In the genomic region with DNA sequence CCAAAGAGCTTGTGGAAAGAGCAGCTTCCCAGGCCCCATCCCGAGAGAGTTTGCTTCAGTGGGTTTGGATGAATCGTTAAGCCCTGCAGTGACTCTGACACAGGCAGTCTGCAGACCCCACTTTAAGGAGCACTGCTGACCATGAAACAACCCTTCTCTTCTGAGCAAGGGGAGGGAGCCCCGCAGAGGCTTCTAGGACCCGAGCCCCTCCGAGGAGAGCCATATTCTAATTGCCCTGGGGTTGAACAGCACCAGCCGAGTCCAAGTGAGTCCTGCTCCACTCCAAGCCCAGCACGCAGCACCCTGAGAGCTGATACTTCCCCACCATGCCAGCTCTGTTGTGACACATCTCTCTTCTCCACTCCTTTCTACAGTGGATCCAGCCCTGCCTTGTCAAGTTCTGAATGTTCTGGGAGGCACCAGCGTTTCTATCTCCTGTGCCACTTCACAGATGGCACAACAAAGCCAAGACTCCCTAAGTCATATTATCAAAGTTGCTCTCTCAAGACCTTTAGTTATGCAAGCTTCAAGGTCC, we compare ENCODE assay signal across 18 cellular contexts. TPM values are rescaled to one million over a fixed set of nuclear protein-coding genes. Genes with fewer than 3 reads are reported as not detected.
DNase-seq lines count a peak whose midpoint lies in the region; ATAC-seq and TF ChIP-seq lines count a peak whose summit lies in the region.
"Had no signal": no experiment of that assay in that cellular context is flagged by ENCODE, and none has a peak within 500 bp of the region (broad histone marks: within the 10 kb centered on the region; RNA-seq: fewer than 3 reads in every experiment).

No MANE protein-coding gene starts in this region.

- no peaks in the 10 kb centered on the region for H3K27me3 ChIP-seq in left ventricle myocardium inferior (ENCODE audit: low read depth)
- H3K27me3 ChIP-seq in esophagus squamous epithelium, result peaks cover 0 to 11% (median 0%) of the 10 kb centered on the region in 4 donors
- H3K27me3 ChIP-seq in osteoblast (ENCODE audit: insufficient read depth, low read length), result no peaks in the 10 kb centered on the region
- no peaks in the 10 kb centered on the region for H3K27me3 ChIP-seq in uterus

- H3K4me1 ChIP-seq in left ventricle myocardium inferior, result peaks cover 100% of the 10 kb centered on the region
- peaks cover 57 to 98% (median 77%) of the 10 kb centered on the region in 3 donors for H3K4me1 ChIP-seq in esophagus squamous epithelium
- peaks cover 52% of the 10 kb centered on the region for H3K4me1 ChIP-seq in osteoblast (ENCODE audit: insufficient read depth, low read length)
- H3K4me1 ChIP-seq in uterus, result peaks cover 16 to 28% of the 10 kb centered on the region in 2 donors

- ATAC-seq in left ventricle myocardium superior, result no peak
- no peak for ATAC-seq in activated T-helper 17 cell treated with anti-CD3 and anti-CD28 coated beads, Interleukin-2, amount 50 U/mL, for 72 hours (replicated peaks)
- ATAC-seq: activated naive CD8-positive, alpha-beta T cell treated with anti-CD3 and anti-CD28 coated beads, Interleukin-2, amount 50 U/mL, for 24 hours had no signal

- H3K4me3 ChIP-seq in left ventricle myocardium inferior (peak overlapping the region; percentile 40), esophagus squamous epithelium (no peak overlapping the region), osteoblast (ENCODE audit: insufficient read depth, low read length) (no peak overlapping the region), uterus (no peak overlapping the region)
- H3K4me3 ChIP-seq: spleen had no signal

- H3K9me3 Mint-ChIP-seq in activated T-helper 17 cell treated with anti-CD3 and anti-CD28 coated beads, Interleukin-2, amount 50 U/mL, for 72 hours, result no peaks in the 10 kb centered on the region
- H3K9me3 Mint-ChIP-seq: activated naive CD8-positive, alpha-beta T cell treated with anti-CD3 and anti-CD28 coated beads, Interleukin-2, amount 50 U/mL, for 24 hours; activated T-cell treated with anti-CD3 and anti-CD28 coated beads, Interleukin-2, amount 50 U/mL, for 72 hours; CD8-positive, alpha-beta memory T cell had no signal

- no peaks in the 10 kb centered on the region for H4K20me1 ChIP-seq in osteoblast (ENCODE audit: insufficient read depth, low read length)

- 50 to 64% methylated on average over 6 of the region's 8 CpGs for WGBS in esophagus squamous epithelium, 2 donors

- H3K4me3 Mint-ChIP-seq in activated T-helper 17 cell treated with anti-CD3 and anti-CD28 coated beads, Interleukin-2, amount 50 U/mL, for 72 hours, result no peak overlapping the region
- H3K4me3 Mint-ChIP-seq: activated naive CD8-positive, alpha-beta T cell treated with anti-CD3 and anti-CD28 coated beads, Interleukin-2, amount 50 U/mL, for 24 hours; activated T-cell treated with anti-CD3 and anti-CD28 coated beads, Interleukin-2, amount 50 U/mL, for 72 hours; CD8-positive, alpha-beta memory T cell had no signal

- no peak overlapping the region for H2AFZ ChIP-seq in osteoblast (ENCODE audit: low read length)

- H3K27ac Mint-ChIP-seq in activated T-helper 17 cell treated with anti-CD3 and anti-CD28 coated beads, Interleukin-2, amount 50 U/mL, for 72 hours, result no peak overlapping the region
- H3K27ac Mint-ChIP-seq: activated naive CD8-positive, alpha-beta T cell treated with anti-CD3 and anti-CD28 coated beads, Interleukin-2, amount 50 U/mL, for 24 hours; activated T-cell treated with anti-CD3 and anti-CD28 coated beads, Interleukin-2, amount 50 U/mL, for 72 hours had no signal

- TF ChIP-seq POLR2A in esophagus squamous epithelium (IDR thresholded peaks at IDR 0.05), result no peak
- no peak for TF ChIP-seq POLR2A in uterus (IDR thresholded peaks at IDR 0.05)

- H3K36me3 ChIP-seq in left ventricle myocardium inferior (no peaks in the 10 kb centered on the region), esophagus squamous epithelium (no peaks in the 10 kb centered on the region), osteoblast (ENCODE audit: insufficient read depth, low read length) (no peaks in the 10 kb centered on the region), uterus (no peaks in the 10 kb centered on the region)
- H3K36me3 ChIP-seq: spleen had no signal

- intact Hi-C loops in left ventricle myocardium inferior (cut with micrococcal nuclease), result no loop called here
- intact Hi-C loops in left ventricle myocardium superior (cut with micrococcal nuclease), result no loop called here
- intact Hi-C loops in esophagus squamous epithelium (cut with DNase I), result no loop called here
- intact Hi-C loops in uterus (cut with DNase I; ENCODE audit: low total_unique reads), result no loop called here

- peaks cover 21% of the 10 kb centered on the region for H3K27me3 Mint-ChIP-seq in activated T-helper 17 cell treated with anti-CD3 and anti-CD28 coated beads, Interleukin-2, amount 50 U/mL, for 72 hours

- no peak overlapping the region for H3K4me2 ChIP-seq in osteoblast (ENCODE audit: insufficient read depth, low read length)

- no peaks in the 10 kb centered on the region for H3K79me2 ChIP-seq in osteoblast (ENCODE audit: insufficient read depth, low read length)

- no peaks in the 10 kb centered on the region for H3K4me1 Mint-ChIP-seq in activated T-helper 17 cell treated with anti-CD3 and anti-CD28 coated beads, Interleukin-2, amount 50 U/mL, for 72 hours

- H3K9me3 ChIP-seq in left ventricle myocardium inferior (replicated peaks), result no peaks in the 10 kb centered on the region
- H3K9me3 ChIP-seq in esophagus squamous epithelium, result no peaks in the 10 kb centered on the region
- no peaks in the 10 kb centered on the region for H3K9me3 ChIP-seq in osteoblast (ENCODE audit: low read depth, low read length)
- H3K9me3 ChIP-seq in uterus, result no peaks in the 10 kb centered on the region
- H3K9me3 ChIP-seq: spleen had no signal

- TF ChIP-seq CTCF in left ventricle myocardium inferior (IDR thresholded peaks at IDR 0.05; ENCODE audit: borderline replicate concordance) (no peak), esophagus squamous epithelium (IDR thresholded peaks at IDR 0.05) (no peak), osteoblast (IDR thresholded peaks at IDR 0.05; ENCODE audit: extremely low read depth, low read depth, low read length) (no peak), uterus (IDR thresholded peaks at IDR 0.05) (no peak)

- H3K27ac ChIP-seq in left ventricle myocardium inferior (replicated peaks) (peak overlapping the region; percentile 95), esophagus squamous epithelium (peak overlapping the region; percentile 74 to 95 (median 88)), osteoblast (ENCODE audit: low read depth, low read length) (peak overlapping the region; percentile 20), uterus (peak overlapping the region; percentile 41 to 94)
- H3K27ac ChIP-seq: spleen had no signal

- no peaks in the 10 kb centered on the region for H3K36me3 Mint-ChIP-seq in activated T-helper 17 cell treated with anti-CD3 and anti-CD28 coated beads, Interleukin-2, amount 50 U/mL, for 72 hours (ENCODE audit: low read depth)
- H3K36me3 Mint-ChIP-seq: CD8-positive, alpha-beta memory T cell had no signal

- DNase-seq in left ventricle myocardium inferior (no peak), left ventricle myocardium superior (no peak), esophagus squamous epithelium (lab: John Stamatoyannopoulos, UW) (no peak), osteoblast (ENCODE audit: insufficient read length, low spot score, missing footprints) (no peak), uterus (no peak), amygdala (lab: John Stamatoyannopoulos, UW) (no peak), NCI-H2227 (lab: John Stamatoyannopoulos, UW; ENCODE audit: unreplicated experiment) (no peak)
- DNase-seq: activated CD4-positive, alpha-beta T cell treated with anti-CD3 and anti-CD28 coated beads, Interleukin-2, amount 50 U/mL, for 4 hours; activated naive CD8-positive, alpha-beta T cell treated with anti-CD3 and anti-CD28 coated beads, Interleukin-2, amount 50 U/mL, for 24 hours; activated T-cell treated with anti-CD3 and anti-CD28 coated beads, Interleukin-2, amount 50 U/mL, for 72 hours; EL; NCI-H748 treated with DMSO at 0.1 percent for 48 hours; spleen; stimulated activated naive CD4-positive, alpha-beta T cell had no signal

RNA-seq across cellular contexts. Expression of a gene that starts 10.4 kb away (rescaled TPM):
- total RNA-seq in left ventricle myocardium inferior, result 135 TPM
- total RNA-seq in left ventricle myocardium superior, result 173 TPM
- total RNA-seq in esophagus squamous epithelium, result 1 to 10 TPM; 1.9 to 9.6 (median 4.8) TPM
- 0.29 and 0.36 TPM in 2 replicates for total RNA-seq in osteoblast
- total RNA-seq in uterus, result 10 to 100 TPM in 1 of 4 donors, 1 to 10 TPM in 1, under 1 TPM in 1, not detected in 1; 0.29 to 28.2 (median 2.1) TPM
- 1 to 10 TPM in 1 of 2 donors, under 1 TPM in 1; 0.52 to 1.3 TPM for total RNA-seq in activated T-helper 17 cell treated with anti-CD3 and anti-CD28 coated beads, Interleukin-2, amount 50 U/mL, for 72 hours

RNA-seq across cellular contexts. Expression of a gene that starts 24.6 kb away (rescaled TPM):
- total RNA-seq in left ventricle myocardium inferior (not detected), left ventricle myocardium superior (not detected), esophagus squamous epithelium (not detected), osteoblast (not detected in 2 replicates), uterus (under 1 TPM in 2 of 4 donors, not detected in 2; 0.07 to 0.26 TPM)
- total RNA-seq in activated T-helper 17 cell treated with anti-CD3 and anti-CD28 coated beads, Interleukin-2, amount 50 U/mL, for 72 hours, result not detected
- total RNA-seq: activated T-cell treated with anti-CD3 and anti-CD28 coated beads, Interleukin-2, amount 50 U/mL, for 72 hours; CD8-positive, alpha-beta memory T cell; cerebellum; osteocyte had no signal

RNA-seq across cellular contexts. Expression of a gene that starts 30.5 kb away (rescaled TPM):
- total RNA-seq in left ventricle myocardium inferior (14.4 TPM), left ventricle myocardium superior (14.4 TPM), esophagus squamous epithelium (10 to 100 TPM in 2 of 4 donors, 1 to 10 TPM in 2; 5.3 to 18.8 (median 10.3) TPM), osteoblast (35.9 and 41.3 TPM in 2 replicates), uterus (10 to 100 TPM in 3 of 4 donors, 1 to 10 TPM in 1; 6.5 to 40.2 (median 35.7) TPM)
- total RNA-seq in activated T-helper 17 cell treated with anti-CD3 and anti-CD28 coated beads, Interleukin-2, amount 50 U/mL, for 72 hours, result not detected
- total RNA-seq: activated T-cell treated with anti-CD3 and anti-CD28 coated beads, Interleukin-2, amount 50 U/mL, for 72 hours; CD8-positive, alpha-beta memory T cell had no signal

RNA-seq across cellular contexts. Expression of a gene that starts 36.8 kb away (rescaled TPM):
- total RNA-seq in left ventricle myocardium inferior, result 14.0 TPM
- 13.2 TPM for total RNA-seq in left ventricle myocardium superior
- 10 to 100 TPM; 10.5 to 17.9 (median 12.2) TPM for total RNA-seq in esophagus squamous epithelium
- 4.0 and 5.0 TPM in 2 replicates for total RNA-seq in osteoblast
- total RNA-seq in uterus, result 10 to 100 TPM in 1 of 4 donors, 1 to 10 TPM in 3; 3.3 to 23.1 (median 6.8) TPM
- 10 to 100 TPM; 23.7 to 32.6 TPM for total RNA-seq in activated T-helper 17 cell treated with anti-CD3 and anti-CD28 coated beads, Interleukin-2, amount 50 U/mL, for 72 hours

RNA-seq across cellular contexts. Expression of a gene that starts 51.8 kb away (rescaled TPM):
- 0.91 TPM for total RNA-seq in left ventricle myocardium inferior
- 1.5 TPM for total RNA-seq in left ventricle myocardium superior
- 1 to 10 TPM in 3 of 4 donors, under 1 TPM in 1; 0.57 to 7.6 (median 2.9) TPM for total RNA-seq in esophagus squamous epithelium
- total RNA-seq in osteoblast, result 308 and 400 TPM in 2 replicates
- total RNA-seq in uterus, result 10 to 100 TPM; 10.7 to 88.9 (median 41.3) TPM
- total RNA-seq in activated T-helper 17 cell treated with anti-CD3 and anti-CD28 coated beads, Interleukin-2, amount 50 U/mL, for 72 hours, result 1 to 10 TPM; 1.1 to 4.7 TPM

Comparison
In these comparisons a context has a peak if more than half of its experiments do, and no peak if none do; other contexts are left out.
1. H3K27ac ChIP-seq: peak in every context shown above with its lines; median percentile 95 in left ventricle myocardium inferior; 88 in esophagus squamous epithelium; 68 in uterus; 20 in osteoblast.
2. RNA of a gene that starts 30.5 kb away (total RNA-seq): 35.9 to 41.3 TPM in osteoblast, 6.5 to 40.2 TPM in uterus, 5.3 to 18.8 TPM in esophagus squamous epithelium, 14.4 TPM in left ventricle myocardium superior (single experiment) and 14.4 TPM in left ventricle myocardium inferior (single experiment); not detected in activated T-helper 17 cell treated with anti-CD3 and anti-CD28 coated beads, Interleukin-2, amount 50 U/mL, for 72 hours; every median in the first group is over 4 times any median in the second.